1 cellular context compared by ENCODE assay signal in the genomic region with DNA sequence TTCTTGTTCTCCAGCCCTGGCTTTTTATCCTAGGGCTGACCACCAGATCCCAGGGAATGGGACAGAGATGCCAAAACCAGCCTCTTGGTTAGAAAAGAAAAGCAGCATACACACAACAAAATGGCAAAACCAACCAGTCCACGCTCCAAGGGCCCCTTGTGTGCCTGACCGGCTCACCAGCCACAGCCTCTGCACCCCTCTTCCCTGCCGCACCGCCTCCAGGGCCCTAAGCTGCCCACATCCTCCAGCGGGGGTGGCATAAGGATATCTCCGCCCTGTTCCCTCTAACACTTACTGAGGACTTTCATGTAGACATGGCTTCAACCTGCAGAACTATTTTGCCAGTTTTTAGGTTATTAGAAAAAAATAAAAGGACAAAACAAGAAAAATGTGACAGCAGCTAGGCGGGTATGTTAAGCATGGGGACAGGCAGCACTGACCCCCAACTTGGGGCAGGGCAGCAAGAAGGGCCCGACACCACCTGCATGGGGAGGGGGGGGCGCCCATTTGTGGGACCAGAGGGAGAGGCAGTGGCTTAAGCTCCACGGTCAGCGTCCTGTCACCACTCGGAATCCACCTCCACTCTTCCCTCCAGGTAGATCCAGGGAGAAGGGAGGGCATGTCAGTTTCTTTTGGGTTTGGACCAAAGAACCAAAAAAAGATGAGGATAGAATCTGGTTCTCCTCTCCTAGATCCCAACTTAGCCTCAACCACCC.
TF ChIP-seq lines count a peak whose summit lies in the region.

No MANE protein-coding gene starts in this region.

TF ChIP-seq in endothelial cell of umbilical vein, 7 proteins besides CTCF, POLR2A, EP300 and RAD21:
- TF ChIP-seq EZH2 (IDR thresholded peaks at IDR 0.05; ENCODE audit: borderline replicate concordance, low read depth, low read length, severe bottlenecking), result no peak
- no peak for TF ChIP-seq JUN (IDR thresholded peaks at IDR 0.05; ENCODE audit: borderline replicate concordance, insufficient read depth, insufficient read length, low read depth)
- TF ChIP-seq GATA2 (IDR thresholded peaks at IDR 0.05; ENCODE audit: insufficient read depth, insufficient read length, low read depth, low read length), result no peak
- no peak for TF ChIP-seq FOS (IDR thresholded peaks at IDR 0.05; ENCODE audit: borderline replicate concordance, insufficient read depth, low read length)
- TF ChIP-seq, protein P1, sequence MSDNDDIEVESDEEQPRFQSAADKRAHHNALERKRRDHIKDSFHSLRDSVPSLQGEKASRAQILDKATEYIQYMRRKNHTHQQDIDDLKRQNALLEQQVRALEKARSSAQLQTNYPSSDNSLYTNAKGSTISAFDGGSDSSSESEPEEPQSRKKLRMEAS (IDR thresholded peaks at IDR 0.05; ENCODE audit: insufficient read depth, insufficient read length), result no peak
- TF ChIP-seq POLR2AphosphoS5 (IDR thresholded peaks at IDR 0.05; ENCODE audit: insufficient read depth, low read depth, low read length), result no peak
- no peak for TF ChIP-seq MYC (IDR thresholded peaks at IDR 0.05; ENCODE audit: low read depth, low read length)
